ENCODE assay signal across 16 cellular contexts in the genomic region with DNA sequence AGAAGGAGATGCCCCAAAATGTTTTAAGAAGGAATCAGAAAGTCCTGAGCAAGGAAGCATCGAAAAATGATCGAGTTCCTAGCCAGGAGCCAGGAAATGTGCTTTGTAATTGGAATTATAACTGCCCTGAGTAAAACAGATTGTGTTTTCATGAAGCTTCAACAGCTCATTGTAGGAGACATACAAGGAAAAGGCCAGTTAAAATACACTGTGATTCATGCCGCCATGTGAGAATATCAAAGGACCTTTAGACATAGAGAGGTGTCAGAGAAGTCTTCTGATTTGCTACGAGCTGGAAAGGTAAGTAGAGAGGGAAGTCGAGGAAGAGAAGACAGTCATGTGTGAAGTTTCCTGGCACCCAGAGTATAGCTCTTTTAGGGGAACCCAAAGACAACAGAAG.
DNase-seq lines count a peak whose midpoint lies in the region; ATAC-seq lines count a peak whose summit lies in the region.
"Had no signal": no experiment of that assay in that cellular context is flagged by ENCODE, and none has a peak within 500 bp of the region (broad histone marks: within the 10 kb centered on the region; RNA-seq: fewer than 3 reads in every experiment).

No MANE protein-coding gene starts in this region.

- H3K9me3 Mint-ChIP-seq in activated T-helper 17 cell treated with anti-CD3 and anti-CD28 coated beads, Interleukin-2, amount 50 U/mL, for 72 hours, result no peaks in the 10 kb centered on the region
- H3K9me3 Mint-ChIP-seq: T-cell had no signal

- H3K4me3 Mint-ChIP-seq in activated T-helper 17 cell treated with anti-CD3 and anti-CD28 coated beads, Interleukin-2, amount 50 U/mL, for 72 hours, result peak overlapping the region; percentile 5
- H3K4me3 Mint-ChIP-seq: T-cell had no signal

- peak overlapping the region; percentile 24 for H3K27ac ChIP-seq in layer of hippocampus (ENCODE audit: low read depth, low read length)
- H3K27ac ChIP-seq in substantia nigra (ENCODE audit: low read depth, low read length, poor library complexity, severe bottlenecking), result peak overlapping the region; percentile 41
- H3K27ac ChIP-seq: hepatocyte, testis had no signal

- H3K4me1 Mint-ChIP-seq in activated T-helper 17 cell treated with anti-CD3 and anti-CD28 coated beads, Interleukin-2, amount 50 U/mL, for 72 hours, result peaks cover 22% of the 10 kb centered on the region

- peaks cover 8% of the 10 kb centered on the region for H3K36me3 Mint-ChIP-seq in activated T-helper 17 cell treated with anti-CD3 and anti-CD28 coated beads, Interleukin-2, amount 50 U/mL, for 72 hours (ENCODE audit: low read depth)

- DNase-seq in Right ventricle myocardium inferior (ENCODE audit: missing footprints) (no peak), left cardiac atrium (no peak), substantia nigra (lab: John Stamatoyannopoulos, UW) (no peak)
- DNase-seq in stimulated activated CD4-positive, alpha-beta T cell treated with anti-CD3 and anti-CD28 coated beads, Interleukin-1b, Interleukin-23, amount 100 ng/mL, for 48 hours, result no peak
- DNase-seq: EL, esophagus squamous epithelium, NCI-H187, retina, SHP77, T-cell, testis had no signal

- peak overlapping the region; percentile 78 for H3K27ac Mint-ChIP-seq in activated T-helper 17 cell treated with anti-CD3 and anti-CD28 coated beads, Interleukin-2, amount 50 U/mL, for 72 hours
- H3K27ac Mint-ChIP-seq: T-cell had no signal

- H3K27me3 ChIP-seq in layer of hippocampus (ENCODE audit: control insufficient read depth, insufficient read depth, low read length), result no peaks in the 10 kb centered on the region
- H3K27me3 ChIP-seq: esophagus squamous epithelium, hepatocyte, testis had no signal

- intact Hi-C loops in Right ventricle myocardium inferior (cut with DNase I), result loop anchor here (10.0 kb wide), 1 partner anchor 52 kb away; no protein-coding TSS in a partner anchor
- intact Hi-C loops in left cardiac atrium (cut with DNase I), result no loop called here

- no peaks in the 10 kb centered on the region for H3K27me3 Mint-ChIP-seq in activated T-helper 17 cell treated with anti-CD3 and anti-CD28 coated beads, Interleukin-2, amount 50 U/mL, for 72 hours
- H3K27me3 Mint-ChIP-seq: T-cell had no signal

- ATAC-seq in Right ventricle myocardium inferior (peak; percentile 8), left cardiac atrium (no peak), HG02571 (IDR thresholded peaks at IDR 0.05; ENCODE audit: unreplicated experiment) (no peak), HG03039 (IDR thresholded peaks at IDR 0.05; ENCODE audit: unreplicated experiment) (no peak)
- ATAC-seq in activated T-helper 17 cell treated with anti-CD3 and anti-CD28 coated beads, Interleukin-2, amount 50 U/mL, for 72 hours (replicated peaks), result no peak
- ATAC-seq: T-cell had no signal
